ENCODE assay signal across 9 cellular contexts in the genomic region with DNA sequence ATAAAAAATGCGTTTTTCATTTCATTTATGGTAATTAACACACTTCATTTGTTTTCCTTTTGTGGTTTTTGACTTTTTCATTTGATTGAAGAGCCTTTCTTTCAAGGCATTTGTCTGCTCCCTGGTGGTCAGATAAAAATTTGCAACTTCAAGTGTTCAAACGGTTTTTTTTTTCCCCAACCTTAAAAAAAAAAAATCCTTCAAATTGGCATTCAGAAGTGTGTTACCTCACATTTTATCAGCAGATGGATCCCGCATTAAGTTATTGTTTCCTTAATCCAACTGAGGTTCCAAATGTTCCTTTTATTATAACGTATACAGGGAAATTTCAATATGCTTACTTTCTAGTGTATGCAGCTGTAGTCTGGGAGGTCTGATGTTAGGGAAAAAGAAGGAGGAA. TPM values are rescaled to one million over a fixed set of nuclear protein-coding genes. Genes with fewer than 3 reads are reported as not detected.
DNase-seq lines count a peak whose midpoint lies in the region; ATAC-seq and TF ChIP-seq lines count a peak whose summit lies in the region.
"Had no signal": no experiment of that assay in that cellular context is flagged by ENCODE, and none has a peak within 500 bp of the region (broad histone marks: within the 10 kb centered on the region; RNA-seq: fewer than 3 reads in every experiment).

No MANE protein-coding gene starts in this region.

- intact Hi-C loops in adrenal gland (cut with DNase I) (no loop called here), mucosa of descending colon (cut with DNase I, micrococcal nuclease) (loop anchor here in 1 of 2 donors (10.0 kb wide), 1 partner anchor 349 kb away; no protein-coding TSS in a partner anchor)

- peak; percentile 86 for TF ChIP-seq CTCF in 22Rv1 (IDR thresholded peaks at IDR 0.05)
- peak; percentile 43 for TF ChIP-seq CTCF in GM12873 (IDR thresholded peaks at IDR 0.05; ENCODE audit: insufficient read depth, low read depth, low read length, missing control alignments)
- TF ChIP-seq CTCF in adrenal gland (IDR thresholded peaks at IDR 0.05) = peak; percentile 25 to 64 (median 48)
- no peak for TF ChIP-seq CTCF in mucosa of descending colon (IDR thresholded peaks at IDR 0.05)

- H3K4me1 ChIP-seq in adrenal gland (replicated peaks in 1 of 2) (no peaks in the 10 kb centered on the region), mucosa of descending colon (ENCODE audit: low read depth) (no peaks in the 10 kb centered on the region)

- H3K36me3 ChIP-seq in adrenal gland (replicated peaks in 1 of 2) (no peaks in the 10 kb centered on the region), mucosa of descending colon (ENCODE audit: low read depth) (no peaks in the 10 kb centered on the region)

- H3K27me3 ChIP-seq in adrenal gland = no peaks in the 10 kb centered on the region

- no peak overlapping the region for H3K27ac ChIP-seq in 22Rv1
- no peak overlapping the region for H3K27ac ChIP-seq in adrenal gland

- TF ChIP-seq POLR2A in adrenal gland (IDR thresholded peaks at IDR 0.05) = no peak

- no peak overlapping the region for H3K4me3 ChIP-seq in adrenal gland
- no peak overlapping the region for H3K4me3 ChIP-seq in mucosa of descending colon

- DNase-seq in NCI-H1105 (lab: John Stamatoyannopoulos, UW) (peak; percentile 43), adrenal gland (peak in 1 of 7 donors; percentile 33), left lobe of liver (ENCODE audit: low spot score) (no peak), hepatic stellate cell (ENCODE audit: low spot score) (no peak), mucosa of descending colon (no peak), COLO668 (lab: John Stamatoyannopoulos, UW; ENCODE audit: unreplicated experiment) (no peak)

- H3K9me3 ChIP-seq in adrenal gland (replicated peaks in 1 of 3) = no peaks in the 10 kb centered on the region
- H3K9me3 ChIP-seq in mucosa of descending colon = no peaks in the 10 kb centered on the region

- WGBS in adrenal gland, 4 donors = 3 to 7% (median 3%) methylated on average over 4 of the region's 4 CpGs

- ATAC-seq in left lobe of liver = peak; percentile 73
- ATAC-seq in mucosa of descending colon = no peak

RNA-seq across cellular contexts. Expression of a gene that starts 47.2 kb away (rescaled TPM):
- not detected for total RNA-seq in adrenal gland
- not detected for polyA plus RNA-seq in adrenal gland
- not detected for total RNA-seq in left lobe of liver
- total RNA-seq in mucosa of descending colon = not detected
- total RNA-seq: subcutaneous adipose tissue had no signal

RNA-seq across cellular contexts. Expression of a gene that starts 56.4 kb away (rescaled TPM):
- total RNA-seq in adrenal gland = under 1 TPM in 1 of 8 donors, not detected in 7; 0.51 TPM
- under 1 TPM in 1 of 3 donors, not detected in 2; 0.10 TPM for polyA plus RNA-seq in adrenal gland
- not detected for total RNA-seq in left lobe of liver
- total RNA-seq in mucosa of descending colon = not detected
- total RNA-seq: subcutaneous adipose tissue had no signal
